Comparison of ENCODE assay signal across 9 cellular contexts in the genomic region with DNA sequence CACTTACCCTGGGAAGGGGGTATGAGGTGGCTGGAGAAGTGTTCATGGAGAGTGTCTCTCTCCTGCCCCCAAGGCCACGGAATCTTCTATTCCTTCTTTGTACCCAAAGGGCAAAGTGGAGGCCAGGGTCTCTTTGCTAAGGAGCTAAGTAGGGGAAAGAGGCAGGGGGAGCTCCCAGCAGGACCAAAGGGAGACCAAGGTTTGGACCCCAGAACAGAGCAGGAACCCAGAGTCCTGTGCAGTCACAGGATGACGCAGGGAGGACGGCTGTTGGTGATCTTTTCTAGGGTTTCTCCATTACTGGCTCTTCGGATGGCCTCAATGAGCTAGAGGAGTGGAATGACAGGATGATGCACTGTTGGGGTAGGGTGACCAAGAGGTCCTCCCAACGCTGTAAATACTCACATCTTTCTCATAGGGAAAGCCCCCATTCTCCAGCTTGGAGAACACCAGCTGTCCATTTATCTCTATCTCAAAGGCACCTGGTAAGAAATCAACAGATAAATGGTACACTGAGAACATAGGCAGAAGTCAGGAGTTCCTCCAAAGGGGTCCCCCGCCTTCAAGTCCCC. TPM values are rescaled to one million over a fixed set of nuclear protein-coding genes. Genes with fewer than 3 reads are reported as not detected.
A peak's percentile ranks its signal among the peaks of the same experiment; 100 is the strongest.
DNase-seq lines count a peak whose midpoint lies in the region; ATAC-seq and TF ChIP-seq lines count a peak whose summit lies in the region.
"Had no signal": no experiment of that assay in that cellular context is flagged by ENCODE, and none has a peak within 500 bp of the region (broad histone marks: within the 10 kb centered on the region; RNA-seq: fewer than 3 reads in every experiment).

No MANE protein-coding gene starts in this region.

- H3K9me3 Mint-ChIP-seq in brain: peaks cover 0 to 3% (median 0%) of the 10 kb centered on the region in 5 experiments
- H3K9me3 Mint-ChIP-seq in mesothelial cell of epicardium: no peaks in the 10 kb centered on the region

- DNase-seq in right atrium auricular region (ENCODE audit: low spot score): no peak
- no peak for DNase-seq in Right ventricle myocardium inferior (ENCODE audit: missing footprints)
- no peak for DNase-seq in mesothelial cell of epicardium (ENCODE audit: low spot score in 2 of 2, unreplicated experiment in 2 of 2)
- DNase-seq in D341Med (ENCODE audit: low spot score): no peak
- no peak for DNase-seq in NCI-H1048 (lab: John Stamatoyannopoulos, UW)
- no peak for DNase-seq in NCI-H2081 (lab: John Stamatoyannopoulos, UW)
- DNase-seq: NCI-H1694 had no signal

- intact Hi-C loops in Right ventricle myocardium inferior (cut with DNase I): no loop called here

- peaks cover 0 to 10% of the 10 kb centered on the region in 2 donors for H3K4me1 ChIP-seq in right atrium auricular region

- H3K4me3 Mint-ChIP-seq in brain (peak overlapping the region; percentile 90 to 96 (median 93)), mesothelial cell of epicardium (peak overlapping the region; percentile 87)

- no peaks in the 10 kb centered on the region for H3K9me3 ChIP-seq in right atrium auricular region

- ATAC-seq in Right ventricle myocardium inferior: no peak
- no peak for ATAC-seq in GM18873 (IDR thresholded peaks at IDR 0.05; ENCODE audit: low FRiP score, unreplicated experiment)

- H3K4me1 Mint-ChIP-seq in brain (peaks cover 14% of the 10 kb centered on the region), mesothelial cell of epicardium (peaks cover 5% of the 10 kb centered on the region)

- TF ChIP-seq CTCF in right atrium auricular region (IDR thresholded peaks at IDR 0.05) (no peak), brain (conservative IDR thresholded peaks at IDR 0.05) (no peak), mesothelial cell of epicardium (IDR thresholded peaks at IDR 0.05; ENCODE audit: unreplicated experiment) (no peak)

- H3K27ac ChIP-seq in right atrium auricular region: peak overlapping the region; percentile 89 to 93

- peak overlapping the region; percentile 76 to 79 for H3K4me3 ChIP-seq in right atrium auricular region

- peaks cover 19% of the 10 kb centered on the region for H3K36me3 Mint-ChIP-seq in brain
- H3K36me3 Mint-ChIP-seq in mesothelial cell of epicardium: peaks cover 14% of the 10 kb centered on the region

- peaks cover 13% of the 10 kb centered on the region for H3K27me3 Mint-ChIP-seq in brain
- no peaks in the 10 kb centered on the region for H3K27me3 Mint-ChIP-seq in mesothelial cell of epicardium (ENCODE audit: low read depth)

- H3K27me3 ChIP-seq in right atrium auricular region: no peaks in the 10 kb centered on the region

- H3K27ac Mint-ChIP-seq in brain (peak overlapping the region in 4 of 5 experiments; percentile 75 to 94 (median 94)), mesothelial cell of epicardium (peak overlapping the region; percentile 94)

- H3K36me3 ChIP-seq in right atrium auricular region: peaks cover 34% of the 10 kb centered on the region

RNA-seq across cellular contexts. Expression of gene MIEN1, which starts 1.0 kb away (rescaled TPM):
- total RNA-seq in right atrium auricular region (10 to 100 TPM; 77.5 to 77.8 TPM), Right ventricle myocardium inferior (49.4 TPM), mesothelial cell of epicardium (35.3 to 35.9 TPM (median 35.3 TPM) in 3 replicates)
- polyA plus RNA-seq in brain (ENCODE audit: insufficient read depth, low read depth, low replicate concordance): 148 TPM

RNA-seq across cellular contexts. Expression of gene GRB7, which starts 8.4 kb away (rescaled TPM):
- total RNA-seq in right atrium auricular region (1 to 10 TPM; 3.4 to 5.8 TPM), Right ventricle myocardium inferior (2.4 TPM), mesothelial cell of epicardium (44.6 to 53.3 TPM (median 46.4 TPM) in 3 replicates)
- polyA plus RNA-seq in brain (ENCODE audit: insufficient read depth, low read depth, low replicate concordance): 27.3 TPM

RNA-seq across cellular contexts. Expression of gene ERBB2, which starts 29.5 kb away (rescaled TPM):
- total RNA-seq in right atrium auricular region: 10 to 100 TPM; 73.5 to 85.5 TPM
- 68.7 TPM for total RNA-seq in Right ventricle myocardium inferior
- 21.1 TPM for polyA plus RNA-seq in brain (ENCODE audit: insufficient read depth, low read depth, low replicate concordance)
- total RNA-seq in mesothelial cell of epicardium: 141 to 146 TPM (median 142 TPM) in 3 replicates

RNA-seq across cellular contexts. Expression of gene PGAP3, which starts 41.5 kb away (rescaled TPM):
- 10 to 100 TPM; 14.0 to 21.6 TPM for total RNA-seq in right atrium auricular region
- total RNA-seq in Right ventricle myocardium inferior: 10.4 TPM
- 13.0 TPM for polyA plus RNA-seq in brain (ENCODE audit: insufficient read depth, low read depth, low replicate concordance)
- total RNA-seq in mesothelial cell of epicardium: 36.8 to 39.1 TPM (median 37.1 TPM) in 3 replicates
